Comparison of ENCODE assay signal across 26 cellular contexts in genomic region chr1:151266315-151266714, GRCh38.
"Had no signal": no experiment of that assay in that cellular context is flagged by ENCODE, and none has a peak within 500 bp of the region (broad histone marks: within the 10 kb centered on the region; RNA-seq: fewer than 3 reads in every experiment).

No MANE protein-coding gene starts in this region.

- FAIRE-seq: bronchial epithelial cell, K562 had no signal

- H3K4me3 ChIP-seq: body of pancreas, K562, Peyer's patch, SJSA1 had no signal

- H3K9me3 ChIP-seq: body of pancreas, Peyer's patch, SJSA1 had no signal

- H3K9me3 Mint-ChIP-seq: activated T-cell treated with anti-CD3 and anti-CD28 coated beads, Interleukin-2, amount 50 U/mL, for 72 hours; activated T-helper 2 cell treated with anti-CD3 and anti-CD28 coated beads, Interferon-gamma antibody, Interleukin-2, Interleukin-4, amounts not matched to agents 10 μg/mL and 5 μg/mL and 100 μg/mL, durations not matched to agents 14 hours and 24 hours and 36 hours had no signal

- H3K27me3 ChIP-seq: body of pancreas, Peyer's patch, SJSA1 had no signal

- H3K27ac Mint-ChIP-seq: activated T-cell treated with anti-CD3 and anti-CD28 coated beads, Interleukin-2, amount 50 U/mL, for 72 hours; activated T-helper 2 cell treated with anti-CD3 and anti-CD28 coated beads, Interferon-gamma antibody, Interleukin-2, Interleukin-4, amounts not matched to agents 10 μg/mL and 5 μg/mL and 100 μg/mL, durations not matched to agents 14 hours and 24 hours and 36 hours had no signal

- H3K4me3 Mint-ChIP-seq: activated T-cell treated with anti-CD3 and anti-CD28 coated beads, Interleukin-2, amount 50 U/mL, for 72 hours had no signal

- H3K4me1 ChIP-seq: SJSA1 had no signal

- H3K27ac ChIP-seq: body of pancreas, Peyer's patch, SJSA1 had no signal

- ATAC-seq: activated CD4-positive, CD25-positive, alpha-beta regulatory T cell treated with anti-CD3 and anti-CD28 coated beads, Interleukin-2, amount 50 U/mL, for 24 hours; activated T-cell treated with anti-CD3 and anti-CD28 coated beads, Interleukin-2, amount 50 U/mL, for 72 hours; body of pancreas; K562; SK-N-SH treated with all-trans-retinoic acid at 6 μM for 48 hours had no signal

- DNase-seq: activated CD4-positive, alpha-beta T cell treated with anti-CD3 and anti-CD28 coated beads for 4 hours; activated CD4-positive, alpha-beta T cell treated with anti-CD3 and anti-CD28 coated beads, Interleukin-2, amount 50 U/mL, for 48 hours; activated CD8-positive, alpha-beta memory T cell treated with anti-CD3 and anti-CD28 coated beads, Interleukin-2, amount 50 U/mL, for 4 hours; activated gamma-delta T cell treated with Interleukin-2 at 50 U/mL for 16 hours; activated naive CD4-positive, alpha-beta T cell treated with anti-CD3 and anti-CD28 coated beads, Interleukin-2, amount 50 U/mL, for 16 hours; activated T-cell treated with anti-CD3 and anti-CD28 coated beads, Interleukin-2, amount 50 U/mL, for 72 hours; aorta; body of pancreas; central memory CD4-positive, alpha-beta T cell; Karpas-422; MM.1S; NCI-H1105; NCI-H1436; NCI-H1694 treated with DMSO at 0.1 percent for 48 hours; NCI-H2029 treated with DMSO at 0.1 percent for 48 hours; NCI-H510A treated with DMSO at 0.1 percent for 48 hours; NCI-H69; Peyer's patch; SHP77; SW 1271 had no signal
